Comparison of ENCODE assay signal across 8 cellular contexts in genomic region chr11:68632802-68633201, GRCh38. TPM values are rescaled to one million over a fixed set of nuclear protein-coding genes. Genes with fewer than 3 reads are reported as not detected.
DNase-seq lines count a peak whose midpoint lies in the region; ATAC-seq and TF ChIP-seq lines count a peak whose summit lies in the region.

No MANE protein-coding gene starts in this region.

- H3K27me3 ChIP-seq in mesenchymal stem cell (ENCODE audit: control insufficient read depth in 1 of 2, insufficient read depth in 1 of 2, low read length in 2 of 2), result peaks cover 11 to 39% of the 10 kb centered on the region in 2 experiments

- no peak overlapping the region for H2BK15ac ChIP-seq in mesenchymal stem cell (ENCODE audit: low read depth, poor library complexity, severe bottlenecking)

- no peak overlapping the region for H3K14ac ChIP-seq in mesenchymal stem cell (ENCODE audit: low read length in 2 of 2)

- H3K9ac ChIP-seq in mesenchymal stem cell (ENCODE audit: low read length), result no peak overlapping the region

- H4K91ac ChIP-seq in mesenchymal stem cell (ENCODE audit: low read length), result no peak overlapping the region

- H2AK5ac ChIP-seq in mesenchymal stem cell (ENCODE audit: low read length, severe bottlenecking), result no peak overlapping the region

- in situ Hi-C loops in T47D (cut with HindIII; ENCODE audit: low pct_unique_long_range_greater_than_20kb, low sequenced_read_pairs), result no loop called here

- no peak overlapping the region for H2BK120ac ChIP-seq in mesenchymal stem cell (ENCODE audit: low read depth, low read length)

- no peak overlapping the region for H4K8ac ChIP-seq in mesenchymal stem cell (ENCODE audit: low read length)

- H3K18ac ChIP-seq in mesenchymal stem cell (ENCODE audit: low read depth in 1 of 2, low read length in 2 of 2), result no peak overlapping the region

- DNase-seq in ELF-1 (ENCODE audit: low read depth, low spot score) (peak; percentile 66), LNCaP clone FGC (ENCODE audit: low read depth) (peak; percentile 49), SHP77 treated with DMSO at 0.1 percent for 48 hours (lab: John Stamatoyannopoulos, UW) (peak; percentile 68), T47D (ENCODE audit: low read depth in 1 of 2, low spot score in 1 of 2) (peak; percentile 37 to 87), mesenchymal stem cell (peak; percentile 55), Ammon's horn (ENCODE audit: low spot score) (no peak), kidney glomerular epithelial cell (lab: John Stamatoyannopoulos, UW) (no peak)

- WGBS in mesenchymal stem cell, result 13% methylated on average over 5 of the region's 6 CpGs

- no peak overlapping the region for H2BK12ac ChIP-seq in mesenchymal stem cell (ENCODE audit: low read length in 2 of 2)

- peak; percentile 79 for TF ChIP-seq CTCF in LNCaP clone FGC (IDR thresholded peaks at IDR 0.05; ENCODE audit: control insufficient read depth, extremely low read depth, insufficient read depth)

- H3K4me3 ChIP-seq in LNCaP clone FGC (ENCODE audit: low read depth, low read length) (no peak overlapping the region), mesenchymal stem cell (ENCODE audit: insufficient read depth in 1 of 2, low read depth in 1 of 2, low read length in 2 of 2) (no peak overlapping the region)

- no peak overlapping the region for H3K4me2 ChIP-seq in mesenchymal stem cell (ENCODE audit: low read length, poor library complexity, severe bottlenecking)

- H3K4me1 ChIP-seq in mesenchymal stem cell (ENCODE audit: control insufficient read depth, insufficient read depth, low read depth, low read length), result no peaks in the 10 kb centered on the region

- H2AFZ ChIP-seq in mesenchymal stem cell (ENCODE audit: low read depth, low read length), result no peak overlapping the region

- no peak overlapping the region for H3K27ac ChIP-seq in mesenchymal stem cell (ENCODE audit: low read length, poor library complexity, severe bottlenecking)

- no peak overlapping the region for H3K23ac ChIP-seq in mesenchymal stem cell (ENCODE audit: low read length in 2 of 2)

- no peak overlapping the region for H3K4ac ChIP-seq in mesenchymal stem cell (ENCODE audit: low read depth in 1 of 2, low read length in 2 of 2)

- no peaks in the 10 kb centered on the region for H3K36me3 ChIP-seq in mesenchymal stem cell (ENCODE audit: control insufficient read depth in 1 of 2, insufficient read depth in 2 of 2, low read depth in 1 of 2, low read length in 2 of 2)

- no peaks in the 10 kb centered on the region for H3K9me3 ChIP-seq in mesenchymal stem cell (ENCODE audit: control insufficient read depth, low read length)

- ATAC-seq in GM21528 (IDR thresholded peaks at IDR 0.05; ENCODE audit: low FRiP score, unreplicated experiment), result no peak

- H3K79me1 ChIP-seq in mesenchymal stem cell (replicated peaks; ENCODE audit: low read length, poor library complexity, severe bottlenecking), result no peaks in the 10 kb centered on the region

- H2BK5ac ChIP-seq in mesenchymal stem cell (ENCODE audit: low read depth, low read length, poor library complexity, severe bottlenecking), result no peak overlapping the region

RNA-seq across cellular contexts. Expression of gene GAL, which starts 51.5 kb away (rescaled TPM):
- 0.32 TPM for polyA plus RNA-seq in mesenchymal stem cell (2013, experiment 1 of 2)
- polyA plus RNA-seq in mesenchymal stem cell (2013, experiment 2 of 2), result 0.08 TPM

Comparison
In these comparisons a context has a peak if more than half of its experiments do, and no peak if none do; other contexts are left out.
1. DNase-seq: peak in ELF-1 (single experiment), LNCaP clone FGC (single experiment), SHP77 treated with DMSO at 0.1 percent for 48 hours (single experiment), T47D (2 of 2) and mesenchymal stem cell (single experiment); none in Ammon's horn (single experiment) and kidney glomerular epithelial cell (single experiment).